1 cellular context compared by ENCODE assay signal in the genomic region with DNA sequence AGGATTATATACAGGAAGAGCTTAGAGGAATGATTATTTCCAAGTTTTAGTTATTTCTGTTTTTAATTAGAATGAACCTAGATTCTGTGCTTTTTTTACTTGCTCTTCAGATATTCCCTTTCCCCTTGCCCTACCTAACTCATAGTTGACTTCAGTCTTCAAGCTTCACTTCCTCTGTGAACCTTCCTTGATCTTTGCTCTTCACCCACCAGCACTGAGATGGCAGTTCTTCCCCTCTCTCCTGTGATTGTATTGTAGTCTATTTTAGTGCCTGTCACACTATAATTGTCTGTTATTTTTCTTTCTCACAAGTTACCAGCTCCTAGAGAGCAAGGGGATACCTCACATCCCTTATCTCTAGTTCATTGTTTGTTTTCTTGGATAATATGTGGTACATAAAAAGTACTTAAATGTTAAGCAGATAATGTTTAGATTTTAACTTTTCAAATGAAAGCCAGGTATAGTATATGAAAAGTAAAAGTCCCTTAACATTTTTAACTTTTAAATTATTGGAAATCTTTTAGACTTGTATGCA.
TF ChIP-seq lines count a peak whose summit lies in the region.

No MANE protein-coding gene starts in this region.

TF ChIP-seq in GM23338, 12 proteins besides CTCF, POLR2A, EP300 and RAD21:
- TF ChIP-seq JUNB (IDR thresholded peaks at IDR 0.05; ENCODE audit: unreplicated experiment) (no peak), STAT1 (IDR thresholded peaks at IDR 0.05; ENCODE audit: unreplicated experiment) (no peak), ZNF331 (CRISPR knock-in tag; IDR thresholded peaks at IDR 0.05; ENCODE audit: low read depth) (no peak), ZNF114 (CRISPR knock-in tag; IDR thresholded peaks at IDR 0.05) (no peak), POLR2AphosphoS5 (IDR thresholded peaks at IDR 0.05; ENCODE audit: low read depth) (no peak), EZH2 (IDR thresholded peaks at IDR 0.05; ENCODE audit: low read depth, unreplicated experiment) (no peak), ETS1 (IDR thresholded peaks at IDR 0.05) (no peak), EZH2phosphoT487 (IDR thresholded peaks at IDR 0.05; ENCODE audit: unreplicated experiment) (no peak), ZNF462 (CRISPR knock-in tag; IDR thresholded peaks at IDR 0.05) (no peak), NANOG (IDR thresholded peaks at IDR 0.05; ENCODE audit: borderline replicate concordance) (no peak), CREB1 (CRISPR knock-in tag; IDR thresholded peaks at IDR 0.05; ENCODE audit: low read depth) (no peak)
- TF ChIP-seq, protein P1, sequence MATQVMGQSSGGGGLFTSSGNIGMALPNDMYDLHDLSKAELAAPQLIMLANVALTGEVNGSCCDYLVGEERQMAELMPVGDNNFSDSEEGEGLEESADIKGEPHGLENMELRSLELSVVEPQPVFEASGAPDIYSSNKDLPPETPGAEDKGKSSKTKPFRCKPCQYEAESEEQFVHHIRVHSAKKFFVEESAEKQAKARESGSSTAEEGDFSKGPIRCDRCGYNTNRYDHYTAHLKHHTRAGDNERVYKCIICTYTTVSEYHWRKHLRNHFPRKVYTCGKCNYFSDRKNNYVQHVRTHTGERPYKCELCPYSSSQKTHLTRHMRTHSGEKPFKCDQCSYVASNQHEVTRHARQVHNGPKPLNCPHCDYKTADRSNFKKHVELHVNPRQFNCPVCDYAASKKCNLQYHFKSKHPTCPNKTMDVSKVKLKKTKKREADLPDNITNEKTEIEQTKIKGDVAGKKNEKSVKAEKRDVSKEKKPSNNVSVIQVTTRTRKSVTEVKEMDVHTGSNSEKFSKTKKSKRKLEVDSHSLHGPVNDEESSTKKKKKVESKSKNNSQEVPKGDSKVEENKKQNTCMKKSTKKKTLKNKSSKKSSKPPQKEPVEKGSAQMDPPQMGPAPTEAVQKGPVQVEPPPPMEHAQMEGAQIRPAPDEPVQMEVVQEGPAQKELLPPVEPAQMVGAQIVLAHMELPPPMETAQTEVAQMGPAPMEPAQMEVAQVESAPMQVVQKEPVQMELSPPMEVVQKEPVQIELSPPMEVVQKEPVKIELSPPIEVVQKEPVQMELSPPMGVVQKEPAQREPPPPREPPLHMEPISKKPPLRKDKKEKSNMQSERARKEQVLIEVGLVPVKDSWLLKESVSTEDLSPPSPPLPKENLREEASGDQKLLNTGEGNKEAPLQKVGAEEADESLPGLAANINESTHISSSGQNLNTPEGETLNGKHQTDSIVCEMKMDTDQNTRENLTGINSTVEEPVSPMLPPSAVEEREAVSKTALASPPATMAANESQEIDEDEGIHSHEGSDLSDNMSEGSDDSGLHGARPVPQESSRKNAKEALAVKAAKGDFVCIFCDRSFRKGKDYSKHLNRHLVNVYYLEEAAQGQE (IDR thresholded peaks at IDR 0.05; ENCODE audit: unreplicated experiment), result no peak
